Comparison of ENCODE assay signal across 1 cellular context in the genomic region with DNA sequence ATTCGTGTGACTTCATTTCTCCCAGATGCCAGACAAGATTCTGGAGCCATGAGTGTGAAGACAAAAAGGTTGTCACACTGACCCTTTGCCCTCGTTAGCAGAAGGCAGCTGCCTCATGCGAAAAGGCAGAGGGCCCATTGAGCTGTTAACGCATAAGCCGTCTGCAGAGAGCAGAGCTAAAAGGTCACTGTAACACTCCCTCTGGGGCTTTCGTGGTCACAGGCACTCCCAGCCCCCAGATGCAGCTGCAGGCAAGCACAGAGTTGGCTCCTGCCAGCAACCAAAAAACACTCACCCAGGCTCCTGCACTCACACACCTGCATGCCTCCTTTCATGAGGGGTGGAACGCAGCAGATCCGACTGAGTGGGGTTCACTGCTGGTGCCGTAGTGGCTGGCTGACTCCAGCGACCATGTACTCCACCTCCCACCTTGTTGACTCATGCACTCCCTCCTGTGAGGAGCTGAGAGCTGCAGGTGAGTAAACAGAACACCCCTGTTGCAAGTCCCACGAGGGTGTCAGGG.
TF ChIP-seq lines count a peak whose summit lies in the region.

No MANE protein-coding gene starts in this region.

TF ChIP-seq in HepG2, 621 proteins besides CTCF, POLR2A, EP300 and RAD21 (continued from another document):
- TF ChIP-seq, protein P1, sequence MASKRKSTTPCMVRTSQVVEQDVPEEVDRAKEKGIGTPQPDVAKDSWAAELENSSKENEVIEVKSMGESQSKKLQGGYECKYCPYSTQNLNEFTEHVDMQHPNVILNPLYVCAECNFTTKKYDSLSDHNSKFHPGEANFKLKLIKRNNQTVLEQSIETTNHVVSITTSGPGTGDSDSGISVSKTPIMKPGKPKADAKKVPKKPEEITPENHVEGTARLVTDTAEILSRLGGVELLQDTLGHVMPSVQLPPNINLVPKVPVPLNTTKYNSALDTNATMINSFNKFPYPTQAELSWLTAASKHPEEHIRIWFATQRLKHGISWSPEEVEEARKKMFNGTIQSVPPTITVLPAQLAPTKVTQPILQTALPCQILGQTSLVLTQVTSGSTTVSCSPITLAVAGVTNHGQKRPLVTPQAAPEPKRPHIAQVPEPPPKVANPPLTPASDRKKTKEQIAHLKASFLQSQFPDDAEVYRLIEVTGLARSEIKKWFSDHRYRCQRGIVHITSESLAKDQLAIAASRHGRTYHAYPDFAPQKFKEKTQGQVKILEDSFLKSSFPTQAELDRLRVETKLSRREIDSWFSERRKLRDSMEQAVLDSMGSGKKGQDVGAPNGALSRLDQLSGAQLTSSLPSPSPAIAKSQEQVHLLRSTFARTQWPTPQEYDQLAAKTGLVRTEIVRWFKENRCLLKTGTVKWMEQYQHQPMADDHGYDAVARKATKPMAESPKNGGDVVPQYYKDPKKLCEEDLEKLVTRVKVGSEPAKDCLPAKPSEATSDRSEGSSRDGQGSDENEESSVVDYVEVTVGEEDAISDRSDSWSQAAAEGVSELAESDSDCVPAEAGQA (IDR thresholded peaks at IDR 0.05; ENCODE audit: low read depth), result no peak
- TF ChIP-seq, protein P1 (CRISPR knock-in tag; IDR thresholded peaks at IDR 0.05; ENCODE audit: borderline replicate concordance), result no peak
- TF ChIP-seq GLI4 (CRISPR knock-in tag; IDR thresholded peaks at IDR 0.05; ENCODE audit: borderline replicate concordance) (no peak), AKAP8 (CRISPR knock-in tag; IDR thresholded peaks at IDR 0.05) (no peak), TBL1XR1 (IDR thresholded peaks at IDR 0.05; ENCODE audit: borderline replicate concordance, low read length, partially characterized antibody) (no peak), ELF3 (CRISPR knock-in tag; IDR thresholded peaks at IDR 0.05) (0 out of 2 replicates have a peak, but pooled peaks have one; percentile 20), KMT2A (CRISPR knock-in tag; IDR thresholded peaks at IDR 0.05) (peak; percentile 42; the same call in 1 of the 2 replicates), ONECUT2 (CRISPR knock-in tag; IDR thresholded peaks at IDR 0.05) (no peak), ELF4 (CRISPR knock-in tag; IDR thresholded peaks at IDR 0.05; ENCODE audit: borderline replicate concordance) (no peak), TAF1 (CRISPR knock-in tag; IDR thresholded peaks at IDR 0.05) (no peak), ATF7 (IDR thresholded peaks at IDR 0.05) (no peak), ATF7 (CRISPR knock-in tag; IDR thresholded peaks at IDR 0.05) (no peak), SNAI1 (CRISPR knock-in tag; IDR thresholded peaks at IDR 0.05; ENCODE audit: borderline replicate concordance) (no peak), PHF20 (CRISPR knock-in tag; IDR thresholded peaks at IDR 0.05) (no peak), DR1 (CRISPR knock-in tag; IDR thresholded peaks at IDR 0.05) (no peak), RXRB (CRISPR knock-in tag; IDR thresholded peaks at IDR 0.05; ENCODE audit: borderline replicate concordance) (0 out of 2 replicates have a peak, but pooled peaks have one; percentile 20), ZNF737 (CRISPR knock-in tag; IDR thresholded peaks at IDR 0.05; ENCODE audit: borderline replicate concordance) (no peak), ZNF253 (CRISPR knock-in tag; IDR thresholded peaks at IDR 0.05; ENCODE audit: borderline replicate concordance) (no peak), SMAD9 (CRISPR knock-in tag; IDR thresholded peaks at IDR 0.05) (no peak), CHD2 (IDR thresholded peaks at IDR 0.05; ENCODE audit: low read depth, low read length) (no peak), ZSCAN31 (CRISPR knock-in tag; IDR thresholded peaks at IDR 0.05; ENCODE audit: low read depth) (no peak), ZNF234 (CRISPR knock-in tag; conservative IDR thresholded peaks at IDR 0.05) (no peak), ZNF607 (CRISPR knock-in tag; IDR thresholded peaks at IDR 0.05; ENCODE audit: borderline replicate concordance) (no peak), ZNF274 (CRISPR knock-in tag; IDR thresholded peaks at IDR 0.05) (peak; percentile 37; the same call in 1 of the 2 replicates), ZNF766 (CRISPR knock-in tag; IDR thresholded peaks at IDR 0.05; ENCODE audit: borderline replicate concordance) (no peak)
- TF ChIP-seq, protein P2, sequence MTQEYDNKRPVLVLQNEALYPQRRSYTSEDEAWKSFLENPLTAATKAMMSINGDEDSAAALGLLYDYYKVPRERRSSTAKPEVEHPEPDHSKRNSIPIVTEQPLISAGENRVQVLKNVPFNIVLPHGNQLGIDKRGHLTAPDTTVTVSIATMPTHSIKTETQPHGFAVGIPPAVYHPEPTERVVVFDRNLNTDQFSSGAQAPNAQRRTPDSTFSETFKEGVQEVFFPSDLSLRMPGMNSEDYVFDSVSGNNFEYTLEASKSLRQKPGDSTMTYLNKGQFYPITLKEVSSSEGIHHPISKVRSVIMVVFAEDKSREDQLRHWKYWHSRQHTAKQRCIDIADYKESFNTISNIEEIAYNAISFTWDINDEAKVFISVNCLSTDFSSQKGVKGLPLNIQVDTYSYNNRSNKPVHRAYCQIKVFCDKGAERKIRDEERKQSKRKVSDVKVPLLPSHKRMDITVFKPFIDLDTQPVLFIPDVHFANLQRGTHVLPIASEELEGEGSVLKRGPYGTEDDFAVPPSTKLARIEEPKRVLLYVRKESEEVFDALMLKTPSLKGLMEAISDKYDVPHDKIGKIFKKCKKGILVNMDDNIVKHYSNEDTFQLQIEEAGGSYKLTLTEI (CRISPR knock-in tag; conservative IDR thresholded peaks at IDR 0.05), result no peak
- TF ChIP-seq, protein P3, sequence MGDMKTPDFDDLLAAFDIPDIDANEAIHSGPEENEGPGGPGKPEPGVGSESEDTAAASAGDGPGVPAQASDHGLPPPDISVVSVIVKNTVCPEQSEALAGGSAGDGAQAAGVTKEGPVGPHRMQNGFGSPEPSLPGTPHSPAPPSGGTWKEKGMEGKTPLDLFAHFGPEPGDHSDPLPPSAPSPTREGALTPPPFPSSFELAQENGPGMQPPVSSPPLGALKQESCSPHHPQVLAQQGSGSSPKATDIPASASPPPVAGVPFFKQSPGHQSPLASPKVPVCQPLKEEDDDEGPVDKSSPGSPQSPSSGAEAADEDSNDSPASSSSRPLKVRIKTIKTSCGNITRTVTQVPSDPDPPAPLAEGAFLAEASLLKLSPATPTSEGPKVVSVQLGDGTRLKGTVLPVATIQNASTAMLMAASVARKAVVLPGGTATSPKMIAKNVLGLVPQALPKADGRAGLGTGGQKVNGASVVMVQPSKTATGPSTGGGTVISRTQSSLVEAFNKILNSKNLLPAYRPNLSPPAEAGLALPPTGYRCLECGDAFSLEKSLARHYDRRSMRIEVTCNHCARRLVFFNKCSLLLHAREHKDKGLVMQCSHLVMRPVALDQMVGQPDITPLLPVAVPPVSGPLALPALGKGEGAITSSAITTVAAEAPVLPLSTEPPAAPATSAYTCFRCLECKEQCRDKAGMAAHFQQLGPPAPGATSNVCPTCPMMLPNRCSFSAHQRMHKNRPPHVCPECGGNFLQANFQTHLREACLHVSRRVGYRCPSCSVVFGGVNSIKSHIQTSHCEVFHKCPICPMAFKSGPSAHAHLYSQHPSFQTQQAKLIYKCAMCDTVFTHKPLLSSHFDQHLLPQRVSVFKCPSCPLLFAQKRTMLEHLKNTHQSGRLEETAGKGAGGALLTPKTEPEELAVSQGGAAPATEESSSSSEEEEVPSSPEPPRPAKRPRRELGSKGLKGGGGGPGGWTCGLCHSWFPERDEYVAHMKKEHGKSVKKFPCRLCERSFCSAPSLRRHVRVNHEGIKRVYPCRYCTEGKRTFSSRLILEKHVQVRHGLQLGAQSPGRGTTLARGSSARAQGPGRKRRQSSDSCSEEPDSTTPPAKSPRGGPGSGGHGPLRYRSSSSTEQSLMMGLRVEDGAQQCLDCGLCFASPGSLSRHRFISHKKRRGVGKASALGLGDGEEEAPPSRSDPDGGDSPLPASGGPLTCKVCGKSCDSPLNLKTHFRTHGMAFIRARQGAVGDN (CRISPR knock-in tag; IDR thresholded peaks at IDR 0.05), result peak; percentile 84
- TF ChIP-seq, protein P4, sequence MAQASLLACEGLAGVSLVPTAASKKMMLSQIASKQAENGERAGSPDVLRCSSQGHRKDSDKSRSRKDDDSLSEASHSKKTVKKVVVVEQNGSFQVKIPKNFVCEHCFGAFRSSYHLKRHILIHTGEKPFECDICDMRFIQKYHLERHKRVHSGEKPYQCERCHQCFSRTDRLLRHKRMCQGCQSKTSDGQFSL (CRISPR knock-in tag; IDR thresholded peaks at IDR 0.05), result no peak
